28 cellular contexts compared by ENCODE assay signal in the genomic region with DNA sequence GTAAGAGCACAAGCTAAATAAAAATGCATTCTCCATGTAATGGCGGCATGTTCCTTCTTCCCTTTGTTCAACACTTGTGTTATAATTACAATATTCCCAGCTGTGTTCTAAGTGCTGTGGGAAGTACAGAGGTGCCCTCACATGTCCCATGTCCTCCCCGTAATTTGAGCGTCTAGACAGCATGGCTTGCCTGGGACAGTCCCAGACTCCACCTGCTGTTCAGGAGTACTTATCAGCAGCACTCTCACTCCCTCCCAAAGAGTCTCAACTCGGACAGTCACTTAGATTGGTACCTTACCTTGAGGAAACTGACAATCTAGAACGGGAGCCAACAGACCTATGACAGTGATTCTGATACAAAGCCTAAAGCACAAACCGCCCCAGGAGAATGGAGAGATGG.
"Had no signal": no experiment of that assay in that cellular context is flagged by ENCODE, and none has a peak within 500 bp of the region (broad histone marks: within the 10 kb centered on the region; RNA-seq: fewer than 3 reads in every experiment).

No MANE protein-coding gene starts in this region.

- DNase-seq: activated CD4-positive, alpha-beta memory T cell treated with anti-CD3 and anti-CD28 coated beads for 36 hours; activated CD4-positive, alpha-beta T cell treated with anti-CD3 and anti-CD28 coated beads for 36 hours; activated CD4-positive, alpha-beta T cell treated with anti-CD3 and anti-CD28 coated beads, Interleukin-2, amount 10 ng/mL, durations not matched to agents 24 days and 14 days; activated CD4-positive, CD25-positive, alpha-beta regulatory T cell; activated CD4-positive, CD25-positive, alpha-beta regulatory T cell treated with anti-CD3 and anti-CD28 coated beads, Interleukin-2, amount 50 U/mL, for 72 hours; activated CD8-positive, alpha-beta memory T cell treated with anti-CD3 and anti-CD28 coated beads, Interleukin-2, amount 10 ng/mL, durations not matched to agents 7 days and 5 days; activated CD8-positive, alpha-beta memory T cell treated with anti-CD3 and anti-CD28 coated beads, Interleukin-2, amount 50 U/mL, for 4 hours; activated CD8-positive, alpha-beta T cell treated with anti-CD3 and anti-CD28 coated beads, Interleukin-2, amount 10 ng/mL, durations not matched to agents 7 days and 5 days; activated effector memory CD4-positive, alpha-beta T cell treated with anti-CD3 and anti-CD28 coated beads, Interleukin-2, amount 50 U/mL, for 16 hours; activated naive CD4-positive, alpha-beta T cell treated with anti-CD3 and anti-CD28 coated beads for 36 hours; activated naive CD8-positive, alpha-beta T cell treated with anti-CD3 and anti-CD28 coated beads for 36 hours; activated naive CD8-positive, alpha-beta T cell treated with anti-CD3 and anti-CD28 coated beads, Interleukin-2, amount 50 U/mL, for 24 hours; activated T-cell treated with anti-CD3 and anti-CD28 coated beads, Interleukin-2, amount 50 U/mL, for 1 hour; activated T-cell treated with anti-CD3 and anti-CD28 coated beads, Interleukin-2, amount 50 U/mL, for 48 hours; adrenal gland; amygdala; aorta; body of pancreas; caudate nucleus; cortex of kidney; dermis blood vessel endothelial cell; effector CD8-positive, alpha-beta T cell; foreskin fibroblast; head of caudate nucleus; T-helper 2 cell had no signal

- H3K4me3 Mint-ChIP-seq: activated CD4-positive, alpha-beta memory T cell treated with anti-CD3 and anti-CD28 coated beads for 36 hours; activated CD4-positive, alpha-beta T cell treated with anti-CD3 and anti-CD28 coated beads for 36 hours; activated CD4-positive, alpha-beta T cell treated with anti-CD3 and anti-CD28 coated beads, Interleukin-2, amount 10 ng/mL, durations not matched to agents 24 days and 14 days; activated CD8-positive, alpha-beta memory T cell treated with anti-CD3 and anti-CD28 coated beads, Interleukin-2, amount 10 ng/mL, durations not matched to agents 7 days and 5 days; activated CD8-positive, alpha-beta T cell treated with anti-CD3 and anti-CD28 coated beads, Interleukin-2, amount 10 ng/mL, durations not matched to agents 7 days and 5 days; activated naive CD4-positive, alpha-beta T cell treated with anti-CD3 and anti-CD28 coated beads for 36 hours; activated naive CD4-positive, alpha-beta T cell treated with anti-CD3 and anti-CD28 coated beads, Interleukin-2, amount 50 U/mL, for 24 hours; activated naive CD8-positive, alpha-beta T cell treated with anti-CD3 and anti-CD28 coated beads for 36 hours; activated naive CD8-positive, alpha-beta T cell treated with anti-CD3 and anti-CD28 coated beads, Interleukin-2, amount 50 U/mL, for 24 hours; activated T-helper 1 cell treated with anti-CD3 and anti-CD28 coated beads, Interleukin-12 subunit alpha, Interleukin-12 subunit beta, Interleukin-2, Interleukin-4 antibody, amounts not matched to agents 30 ng/mL and 10 ng/mL and 1 ng/mL, durations not matched to agents 14 hours and 24 hours and 36 hours had no signal

- H3K4me1 Mint-ChIP-seq: activated CD4-positive, alpha-beta T cell treated with anti-CD3 and anti-CD28 coated beads for 36 hours; activated CD4-positive, alpha-beta T cell treated with anti-CD3 and anti-CD28 coated beads, Interleukin-2, amount 10 ng/mL, durations not matched to agents 24 days and 14 days; activated CD8-positive, alpha-beta memory T cell treated with anti-CD3 and anti-CD28 coated beads, Interleukin-2, amount 10 ng/mL, durations not matched to agents 7 days and 5 days; activated naive CD4-positive, alpha-beta T cell treated with anti-CD3 and anti-CD28 coated beads, Interleukin-2, amount 50 U/mL, for 24 hours; activated naive CD8-positive, alpha-beta T cell treated with anti-CD3 and anti-CD28 coated beads for 36 hours; activated naive CD8-positive, alpha-beta T cell treated with anti-CD3 and anti-CD28 coated beads, Interleukin-2, amount 50 U/mL, for 24 hours had no signal

- H3K36me3 Mint-ChIP-seq: activated CD4-positive, alpha-beta memory T cell treated with anti-CD3 and anti-CD28 coated beads for 36 hours; activated CD8-positive, alpha-beta memory T cell treated with anti-CD3 and anti-CD28 coated beads, Interleukin-2, amount 10 ng/mL, durations not matched to agents 7 days and 5 days; activated naive CD4-positive, alpha-beta T cell treated with anti-CD3 and anti-CD28 coated beads, Interleukin-2, amount 50 U/mL, for 24 hours; activated naive CD8-positive, alpha-beta T cell treated with anti-CD3 and anti-CD28 coated beads for 36 hours had no signal

- H3K9me3 Mint-ChIP-seq: activated CD4-positive, alpha-beta memory T cell treated with anti-CD3 and anti-CD28 coated beads for 36 hours; activated CD4-positive, alpha-beta T cell treated with anti-CD3 and anti-CD28 coated beads, Interleukin-2, amount 10 ng/mL, durations not matched to agents 24 days and 14 days; activated naive CD4-positive, alpha-beta T cell treated with anti-CD3 and anti-CD28 coated beads for 36 hours; activated naive CD4-positive, alpha-beta T cell treated with anti-CD3 and anti-CD28 coated beads, Interleukin-2, amount 50 U/mL, for 24 hours; activated naive CD8-positive, alpha-beta T cell treated with anti-CD3 and anti-CD28 coated beads for 36 hours; activated naive CD8-positive, alpha-beta T cell treated with anti-CD3 and anti-CD28 coated beads, Interleukin-2, amount 50 U/mL, for 24 hours; activated T-helper 1 cell treated with anti-CD3 and anti-CD28 coated beads, Interleukin-12 subunit alpha, Interleukin-12 subunit beta, Interleukin-2, Interleukin-4 antibody, amounts not matched to agents 30 ng/mL and 10 ng/mL and 1 ng/mL, durations not matched to agents 14 hours and 24 hours and 36 hours; activated T-helper 2 cell treated with anti-CD3 and anti-CD28 coated beads, Interferon-gamma antibody, Interleukin-2, Interleukin-4, amounts not matched to agents 10 μg/mL and 5 μg/mL and 100 μg/mL, durations not matched to agents 14 hours and 24 hours and 36 hours had no signal

- H3K27me3 Mint-ChIP-seq: activated CD4-positive, alpha-beta T cell treated with anti-CD3 and anti-CD28 coated beads, Interleukin-2, amount 10 ng/mL, durations not matched to agents 24 days and 14 days; activated CD8-positive, alpha-beta memory T cell treated with anti-CD3 and anti-CD28 coated beads, Interleukin-2, amount 10 ng/mL, durations not matched to agents 7 days and 5 days had no signal

- H3K27ac Mint-ChIP-seq: activated CD4-positive, alpha-beta memory T cell treated with anti-CD3 and anti-CD28 coated beads for 36 hours; activated CD4-positive, alpha-beta T cell treated with anti-CD3 and anti-CD28 coated beads for 36 hours; activated CD4-positive, alpha-beta T cell treated with anti-CD3 and anti-CD28 coated beads, Interleukin-2, amount 10 ng/mL, durations not matched to agents 24 days and 14 days; activated CD8-positive, alpha-beta memory T cell treated with anti-CD3 and anti-CD28 coated beads, Interleukin-2, amount 10 ng/mL, durations not matched to agents 7 days and 5 days; activated CD8-positive, alpha-beta T cell treated with anti-CD3 and anti-CD28 coated beads, Interleukin-2, amount 10 ng/mL, durations not matched to agents 7 days and 5 days; activated naive CD4-positive, alpha-beta T cell treated with anti-CD3 and anti-CD28 coated beads for 36 hours; activated naive CD4-positive, alpha-beta T cell treated with anti-CD3 and anti-CD28 coated beads, Interleukin-2, amount 50 U/mL, for 24 hours; activated naive CD8-positive, alpha-beta T cell treated with anti-CD3 and anti-CD28 coated beads for 36 hours; activated naive CD8-positive, alpha-beta T cell treated with anti-CD3 and anti-CD28 coated beads, Interleukin-2, amount 50 U/mL, for 24 hours; activated T-helper 1 cell treated with anti-CD3 and anti-CD28 coated beads, Interleukin-12 subunit alpha, Interleukin-12 subunit beta, Interleukin-2, Interleukin-4 antibody, amounts not matched to agents 30 ng/mL and 10 ng/mL and 1 ng/mL, durations not matched to agents 14 hours and 24 hours and 36 hours; activated T-helper 2 cell treated with anti-CD3 and anti-CD28 coated beads, Interferon-gamma antibody, Interleukin-2, Interleukin-4, amounts not matched to agents 10 μg/mL and 5 μg/mL and 100 μg/mL, durations not matched to agents 14 hours and 24 hours and 36 hours had no signal
